Comparison of ENCODE assay signal across 8 cellular contexts in genomic region chr18:35267161-35267651, GRCh38. TPM values are rescaled to one million over a fixed set of nuclear protein-coding genes. Genes with fewer than 3 reads are reported as not detected.
DNase-seq lines count a peak whose midpoint lies in the region; FAIRE-seq and TF ChIP-seq lines count a peak whose summit lies in the region.

No MANE protein-coding gene starts in this region.

- H4K20me1 ChIP-seq in H9 (ENCODE audit: control insufficient read depth, insufficient read depth, insufficient read length) = no peaks in the 10 kb centered on the region

- H3K27ac Mint-ChIP-seq in H9 (peak overlapping the region in 1 of 3 experiments; percentile 88; a peak in 1 of 7 replicates), glutamatergic neuron (ENCODE audit: unreplicated experiment) (peak overlapping the region; percentile 89)
- peak overlapping the region; percentile 82 for H3K27ac Mint-ChIP-seq in activated naive CD4-positive, alpha-beta T cell treated with anti-CD3 and anti-CD28 coated beads for 36 hours

- peaks cover 2% of the 10 kb centered on the region for H3K23me2 ChIP-seq in H9 (ENCODE audit: insufficient read length, low read depth, low read length, poor library complexity, severe bottlenecking)

- H3K56ac ChIP-seq in H9 (ENCODE audit: insufficient read length, low read depth, low read length) = no peak overlapping the region

- H3K4me3 Mint-ChIP-seq in H9 (peak overlapping the region in 1 of 2 experiments; percentile 70; a peak in 3 of 5 replicates), glutamatergic neuron (ENCODE audit: unreplicated experiment) (peak overlapping the region; percentile 90)
- H3K4me3 Mint-ChIP-seq in activated naive CD4-positive, alpha-beta T cell treated with anti-CD3 and anti-CD28 coated beads for 36 hours = peak overlapping the region; percentile 79

- H3K4me2 ChIP-seq in H9 (ENCODE audit: insufficient read depth, insufficient read length, low read length) = no peak overlapping the region

- H3K9ac ChIP-seq in H9 (ENCODE audit: extremely low read depth, insufficient read length, low read length) = no peak overlapping the region

- H3K36me3 Mint-ChIP-seq in H9 (ENCODE audit: insufficient read depth in 1 of 3, low read depth in 3 of 3) (peaks cover 21 to 40% (median 21%) of the 10 kb centered on the region in 3 experiments; a peak in 6 of 7 replicates), glutamatergic neuron (ENCODE audit: unreplicated experiment) (peaks cover 26% of the 10 kb centered on the region)
- peaks cover 14% of the 10 kb centered on the region for H3K36me3 Mint-ChIP-seq in activated naive CD4-positive, alpha-beta T cell treated with anti-CD3 and anti-CD28 coated beads for 36 hours (ENCODE audit: low read depth)

- intact Hi-C loops in activated naive CD4-positive, alpha-beta T cell treated with anti-CD3 and anti-CD28 coated beads for 36 hours (cut with micrococcal nuclease) = loop anchor here (1.0 to 5.0 kb wide), 4 partner anchors 23 to 77 kb away; partner anchors contain the start of genes ZNF24 and ZSCAN30

- no peak overlapping the region for H3T11ph ChIP-seq in H9 (ENCODE audit: low read length)

- H4K5ac ChIP-seq in H9 (ENCODE audit: insufficient read length, low read depth, low read length) = no peak overlapping the region

- peak; percentile 81 for DNase-seq in COLO668 (lab: John Stamatoyannopoulos, UW; ENCODE audit: unreplicated experiment)
- DNase-seq in H9 = peak; percentile 31
- DNase-seq in NCI-H82 treated with DMSO at 0.1 percent for 48 hours (lab: John Stamatoyannopoulos, UW; ENCODE audit: unreplicated experiment) = peak; percentile 1
- DNase-seq in activated naive CD4-positive, alpha-beta T cell treated with anti-CD3 and anti-CD28 coated beads for 36 hours = peak; percentile 62
- peak; percentile 85 for DNase-seq in glutamatergic neuron
- DNase-seq in retina = peak; percentile 98
- DNase-seq in urothelium cell line (ENCODE audit: low spot score) = peak; percentile 77
- DNase-seq in glomerular visceral epithelial cell (ENCODE audit: extremely low spot score) = no peak

- no peak overlapping the region for H3K27ac ChIP-seq in H9 (ENCODE audit: insufficient read length, low read depth, low read length)

- no CpG with 5 or more reads among the region's 48 CpGs for WGBS in H9 (ENCODE audit: extremely low coverage, insufficient read length, low lambda C conversion rate)

- no peak overlapping the region for H2BK20ac ChIP-seq in H9 (ENCODE audit: low read depth, low read length, poor library complexity, severe bottlenecking)

- peaks cover 2% of the 10 kb centered on the region; the same call in 1 of the 2 replicates for H3K4me1 ChIP-seq in H9 (ENCODE audit: insufficient read depth, low read length)

- H4K8ac ChIP-seq in H9 (replicated peaks; ENCODE audit: insufficient read length, low read depth, low read length) = no peak overlapping the region

- no peak overlapping the region for H2BK12ac ChIP-seq in H9 (ENCODE audit: insufficient read length, low read depth, low read length)

- no peaks in the 10 kb centered on the region for H3K9me3 ChIP-seq in H9 (ENCODE audit: control insufficient read depth, low read depth, low read length)

- no peak overlapping the region for H2BK15ac ChIP-seq in H9 (ENCODE audit: low read depth, low read length)

- H3K18ac ChIP-seq in H9 (ENCODE audit: insufficient read length, low read depth, low read length) = peak overlapping the region; percentile 7

- H3K27me3 ChIP-seq in H9 (ENCODE audit: insufficient read depth, low read length) = no peaks in the 10 kb centered on the region

- H2BK5ac ChIP-seq in H9 (ENCODE audit: insufficient read length, low read length) = no peak overlapping the region

- H3K4ac ChIP-seq in H9 (ENCODE audit: low read depth, low read length) = no peak overlapping the region

- peak overlapping the region; percentile 89; the same call in 1 of the 2 replicates for H3K14ac ChIP-seq in H9 (ENCODE audit: insufficient read depth, low read length)

- H3K9me3 Mint-ChIP-seq in H9 (peaks cover 15 to 19% of the 10 kb centered on the region in 2 experiments), glutamatergic neuron (ENCODE audit: unreplicated experiment) (peaks cover 14% of the 10 kb centered on the region)
- H3K9me3 Mint-ChIP-seq in activated naive CD4-positive, alpha-beta T cell treated with anti-CD3 and anti-CD28 coated beads for 36 hours = peaks cover 9% of the 10 kb centered on the region

- no peaks in the 10 kb centered on the region for H3K79me1 ChIP-seq in H9 (ENCODE audit: insufficient read depth, low read depth, low read length, poor library complexity, severe bottlenecking)

- H2AFZ ChIP-seq in H9 (ENCODE audit: low read length) = no peak overlapping the region

- no peak overlapping the region for H4K91ac ChIP-seq in H9 (ENCODE audit: insufficient read length, low read depth, low read length)

- CTCF ChIA-PET in activated naive CD4-positive, alpha-beta T cell treated with anti-CD3 and anti-CD28 coated beads for 36 hours (lab: Charles Lee) = interaction anchor here (0.8 kb wide), 1 partner anchor 88 kb away, joined by 4 read pairs; no protein-coding TSS in a partner anchor

- H3K79me2 ChIP-seq in H9 (ENCODE audit: insufficient read depth, low read length) = no peaks in the 10 kb centered on the region

- H3K23ac ChIP-seq in H9 (ENCODE audit: insufficient read length, low read depth, low read length) = no peak overlapping the region

- H3K27me3 Mint-ChIP-seq in H9 (ENCODE audit: low read depth) (no peaks in the 10 kb centered on the region; the same call in 1 of the 2 replicates), glutamatergic neuron (ENCODE audit: unreplicated experiment) (peaks cover 7% of the 10 kb centered on the region)
- no peaks in the 10 kb centered on the region for H3K27me3 Mint-ChIP-seq in activated naive CD4-positive, alpha-beta T cell treated with anti-CD3 and anti-CD28 coated beads for 36 hours (ENCODE audit: low read depth)

- H2BK120ac ChIP-seq in H9 (ENCODE audit: low read depth, low read length, poor library complexity, severe bottlenecking) = no peak overlapping the region

- no peak overlapping the region for H2AK5ac ChIP-seq in H9 (ENCODE audit: insufficient read length, low read length)

- TF ChIP-seq CTCF in H9 (conservative IDR thresholded peaks at IDR 0.05) (no peak), glutamatergic neuron (IDR thresholded peaks at IDR 0.05; ENCODE audit: partially characterized antibody, unreplicated experiment) (no peak)

- H3K4me1 Mint-ChIP-seq in H9 = peaks cover 8 to 11% of the 10 kb centered on the region in 2 experiments
- H3K4me1 Mint-ChIP-seq in activated naive CD4-positive, alpha-beta T cell treated with anti-CD3 and anti-CD28 coated beads for 36 hours (ENCODE audit: low read depth) = peaks cover 22% of the 10 kb centered on the region
- no peaks in the 10 kb centered on the region for H3K4me1 Mint-ChIP-seq in glutamatergic neuron (ENCODE audit: low read depth, unreplicated experiment)

- FAIRE-seq in urothelium cell line (lab: Jason Lieb, UNC) = no peak

RNA-seq across cellular contexts. Expression of gene ZSCAN30, which starts 22.8 kb away (rescaled TPM):
- total RNA-seq in H9 (2021) = 10.0 and 11.6 TPM in 2 replicates
- 10 to 100 TPM; 12.0 to 14.3 TPM for total RNA-seq in activated naive CD4-positive, alpha-beta T cell treated with anti-CD3 and anti-CD28 coated beads for 36 hours
- total RNA-seq in glutamatergic neuron (ENCODE audit: unreplicated experiment) = 41.0 TPM

RNA-seq across cellular contexts. Expression of gene ZNF397, which starts 26.4 kb away (rescaled TPM):
- 35.3 TPM in 2 replicates for total RNA-seq in H9 (2021)
- total RNA-seq in activated naive CD4-positive, alpha-beta T cell treated with anti-CD3 and anti-CD28 coated beads for 36 hours = 10 to 100 TPM; 22.6 to 23.2 TPM
- 35.9 TPM for total RNA-seq in glutamatergic neuron (ENCODE audit: unreplicated experiment)
